In the genomic region with DNA sequence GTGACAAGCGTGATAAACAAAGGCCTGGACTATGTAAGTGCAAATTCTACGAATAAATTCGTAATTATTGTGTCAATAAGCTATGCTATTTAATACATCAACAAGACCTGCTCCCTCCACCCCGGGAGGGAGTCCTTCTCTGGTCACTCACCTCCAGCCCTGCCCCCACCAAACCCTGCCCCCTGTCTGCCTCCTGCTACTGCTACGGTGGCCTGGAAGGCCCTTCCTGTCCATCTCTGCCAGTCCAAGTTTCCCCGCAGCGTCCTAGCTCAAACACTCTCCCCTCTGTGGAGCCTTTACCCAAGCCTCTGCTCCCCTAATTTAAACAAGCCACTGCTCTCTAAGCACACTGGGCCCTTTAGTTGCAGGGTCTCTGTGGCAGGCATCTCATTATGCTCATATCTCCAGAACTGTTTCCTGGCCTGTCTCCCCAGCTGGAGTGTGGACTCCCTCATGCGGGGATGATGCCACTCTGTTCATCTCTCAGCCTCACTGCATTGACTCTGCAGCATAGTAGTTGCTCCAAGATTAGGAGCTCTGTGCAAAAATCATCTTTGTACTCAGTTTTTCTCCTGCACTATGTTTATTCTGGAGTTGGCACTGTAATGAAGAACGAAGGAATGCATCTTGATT, we compare ENCODE assay signal across 25 cellular contexts.
DNase-seq lines count a peak whose midpoint lies in the region; ATAC-seq, FAIRE-seq and TF ChIP-seq lines count a peak whose summit lies in the region.
"Had no signal": no experiment of that assay in that cellular context is flagged by ENCODE, and none has a peak within 500 bp of the region (broad histone marks: within the 10 kb centered on the region; RNA-seq: fewer than 3 reads in every experiment).

No MANE protein-coding gene starts in this region.

- no peak overlapping the region for H3K4me3 ChIP-seq in H1 (ENCODE audit: extremely low read depth in 1 of 4, insufficient read depth in 2 of 4, low read depth in 3 of 4, low read length in 4 of 4)
- no peak overlapping the region for H3K4me3 ChIP-seq in mesendoderm (ENCODE audit: low read length)
- H3K4me3 ChIP-seq: thyroid gland had no signal

- H2BK5ac ChIP-seq in H1 (ENCODE audit: low read depth, low read length) (no peak overlapping the region), mesendoderm (ENCODE audit: low read length) (no peak overlapping the region)

- WGBS in H1 (ENCODE audit: extremely low coverage in 1 of 2, insufficient coverage in 1 of 2, insufficient read length in 1 of 2, insufficient replicate concordance in 2 of 2, low coverage in 1 of 2, low lambda C conversion rate in 2 of 2, missing lambda C conversion rate in 1 of 2), 2 experiments: 86% methylated on average over 9 of the region's 9 CpGs; no CpG with 5 or more reads in 1 of the 2 experiments
- WGBS in mesendoderm (ENCODE audit: extremely low coverage, insufficient coverage, low lambda C conversion rate): no CpG with 5 or more reads among the region's 9 CpGs

- no peak overlapping the region for H2BK120ac ChIP-seq in H1 (replicated peaks; ENCODE audit: low read depth, low read length)
- no peak overlapping the region for H2BK120ac ChIP-seq in mesendoderm (ENCODE audit: low read depth, low read length)

- no peak overlapping the region for H3K14ac ChIP-seq in H1 (ENCODE audit: insufficient read length)

- H2AK5ac ChIP-seq in H1 (ENCODE audit: low read depth, low read length) (no peak overlapping the region), mesendoderm (ENCODE audit: low read length) (no peak overlapping the region)

- H3K4me1 ChIP-seq in H1 (replicated peaks in 1 of 4; ENCODE audit: control insufficient read depth in 3 of 4, insufficient read depth in 4 of 4, low read length in 3 of 4): peaks cover 2 to 15% (median 8%) of the 10 kb centered on the region in 4 experiments; a peak in 5 of 7 replicates
- H3K4me1 ChIP-seq in mesendoderm (ENCODE audit: control insufficient read depth, low read depth, low read length): no peaks in the 10 kb centered on the region
- H3K4me1 ChIP-seq: Caco-2, thyroid gland had no signal

- no peak for TF ChIP-seq CTCF in H1 (IDR thresholded peaks at IDR 0.05; ENCODE audit: control extremely low read depth in 1 of 3, insufficient read depth in 1 of 3, low read depth in 1 of 3, low read length in 3 of 3)
- no peak for TF ChIP-seq CTCF in chondrocyte (IDR thresholded peaks at IDR 0.05)

- no peaks in the 10 kb centered on the region for H3K79me1 ChIP-seq in H1 (ENCODE audit: low read depth, low read length)
- no peaks in the 10 kb centered on the region for H3K79me1 ChIP-seq in mesendoderm (ENCODE audit: low read length)

- no peak overlapping the region for H3K56ac ChIP-seq in H1 (replicated peaks; ENCODE audit: insufficient read length, low read depth, low read length)
- H3K56ac ChIP-seq in mesendoderm (ENCODE audit: low read length): no peak overlapping the region

- TF ChIP-seq RAD21 in H1 (IDR thresholded peaks at IDR 0.05 in 1 of 2, conservative IDR thresholded peaks at IDR 0.05 in 1 of 2; ENCODE audit: low read depth in 2 of 2, low read length in 2 of 2): no peak

- TF ChIP-seq EP300 in H1 (IDR thresholded peaks at IDR 0.05; ENCODE audit: borderline replicate concordance in 1 of 2, low read depth in 2 of 2, low read length in 2 of 2): no peak

- H4K20me1 ChIP-seq in H1 (replicated peaks in 1 of 2; ENCODE audit: control insufficient read depth in 1 of 2, insufficient read depth in 2 of 2, low read length in 2 of 2): no peaks in the 10 kb centered on the region

- POLR2A ChIA-PET in H1 (lab: Charles Lee; ENCODE audit: partially characterized antibody): no interaction called here

- H3K23ac ChIP-seq in H1 (ENCODE audit: insufficient read length) (no peak overlapping the region), mesendoderm (ENCODE audit: low read length) (no peak overlapping the region)

- no peaks in the 10 kb centered on the region for H3K4me1 Mint-ChIP-seq in activated naive CD8-positive, alpha-beta T cell treated with anti-CD3 and anti-CD28 coated beads, Interleukin-2, amount 50 U/mL, for 24 hours
- no peaks in the 10 kb centered on the region for H3K4me1 Mint-ChIP-seq in activated naive CD8-positive, alpha-beta T cell treated with anti-CD3 and anti-CD28 coated beads for 36 hours
- H3K4me1 Mint-ChIP-seq in chondrocyte (ENCODE audit: low read depth): no peaks in the 10 kb centered on the region
- H3K4me1 Mint-ChIP-seq: activated naive CD8-positive, alpha-beta T cell treated with anti-CD3 and anti-CD28 coated beads, Interleukin-2, amount 10 ng/mL, durations not matched to agents 7 days and 5 days; mesothelial cell of epicardium; natural killer cell; stimulated activated memory B cell treated with anti-CD40 and anti-IgM and Interleukin-4, amounts not matched to agents 10 μg/mL and 1 μg/mL and 100 μg/mL, for 72 hours had no signal

- H3K4me2 ChIP-seq in H1 (ENCODE audit: insufficient read depth in 1 of 2, low read depth in 2 of 2, low read length in 2 of 2): no peak overlapping the region
- H3K4me2 ChIP-seq in mesendoderm (ENCODE audit: low read length): no peak overlapping the region

- H3K9ac ChIP-seq in H1 (replicated peaks in 1 of 4; ENCODE audit: extremely low read depth in 1 of 4, low read depth in 3 of 4, low read length in 3 of 4): no peak overlapping the region
- no peak overlapping the region for H3K9ac ChIP-seq in mesendoderm (ENCODE audit: low read length)

- H3K23me2 ChIP-seq in H1 (ENCODE audit: low read depth, low read length): no peaks in the 10 kb centered on the region

- no peaks in the 10 kb centered on the region for H3K27me3 Mint-ChIP-seq in activated naive CD8-positive, alpha-beta T cell treated with anti-CD3 and anti-CD28 coated beads, Interleukin-2, amount 50 U/mL, for 24 hours
- H3K27me3 Mint-ChIP-seq in activated naive CD8-positive, alpha-beta T cell treated with anti-CD3 and anti-CD28 coated beads for 36 hours: peaks cover 5% of the 10 kb centered on the region
- no peaks in the 10 kb centered on the region for H3K27me3 Mint-ChIP-seq in chondrocyte (ENCODE audit: low read depth)

- no peak for FAIRE-seq in H1 (lab: Jason Lieb, UNC)
- FAIRE-seq: colon, endometrium had no signal

- H4K91ac ChIP-seq in H1 (replicated peaks; ENCODE audit: insufficient read length, low read length): no peak overlapping the region

- H3K9me3 Mint-ChIP-seq in activated naive CD8-positive, alpha-beta T cell treated with anti-CD3 and anti-CD28 coated beads, Interleukin-2, amount 50 U/mL, for 24 hours: no peaks in the 10 kb centered on the region
- H3K9me3 Mint-ChIP-seq in activated naive CD8-positive, alpha-beta T cell treated with anti-CD3 and anti-CD28 coated beads for 36 hours: no peaks in the 10 kb centered on the region
- no peaks in the 10 kb centered on the region for H3K9me3 Mint-ChIP-seq in chondrocyte (ENCODE audit: low read depth)
- H3K9me3 Mint-ChIP-seq: activated naive CD8-positive, alpha-beta T cell treated with anti-CD3 and anti-CD28 coated beads, Interleukin-2, amount 10 ng/mL, durations not matched to agents 7 days and 5 days; activated T-helper 2 cell treated with anti-CD3 and anti-CD28 coated beads, Interferon-gamma antibody, Interleukin-2, Interleukin-4, amounts not matched to agents 10 μg/mL and 5 μg/mL and 100 μg/mL, durations not matched to agents 14 hours and 24 hours and 36 hours; mesothelial cell of epicardium; natural killer cell; stimulated activated memory B cell treated with anti-CD40 and anti-IgM and Interleukin-4, amounts not matched to agents 10 μg/mL and 1 μg/mL and 100 μg/mL, for 72 hours had no signal

- H3K27ac Mint-ChIP-seq in activated naive CD8-positive, alpha-beta T cell treated with anti-CD3 and anti-CD28 coated beads, Interleukin-2, amount 50 U/mL, for 24 hours: peak overlapping the region; percentile 31
- no peak overlapping the region for H3K27ac Mint-ChIP-seq in activated naive CD8-positive, alpha-beta T cell treated with anti-CD3 and anti-CD28 coated beads for 36 hours
- H3K27ac Mint-ChIP-seq in chondrocyte (ENCODE audit: unreplicated experiment): no peak overlapping the region
- H3K27ac Mint-ChIP-seq: activated naive CD8-positive, alpha-beta T cell treated with anti-CD3 and anti-CD28 coated beads, Interleukin-2, amount 10 ng/mL, durations not matched to agents 7 days and 5 days; activated T-helper 2 cell treated with anti-CD3 and anti-CD28 coated beads, Interferon-gamma antibody, Interleukin-2, Interleukin-4, amounts not matched to agents 10 μg/mL and 5 μg/mL and 100 μg/mL, durations not matched to agents 14 hours and 24 hours and 36 hours; mesothelial cell of epicardium; natural killer cell; progenitor cell of endocrine pancreas; stimulated activated memory B cell treated with anti-CD40 and anti-IgM and Interleukin-4, amounts not matched to agents 10 μg/mL and 1 μg/mL and 100 μg/mL, for 72 hours had no signal

- no peaks in the 10 kb centered on the region for H3K27me3 ChIP-seq in H1 (replicated peaks in 1 of 4; ENCODE audit: control insufficient read depth in 3 of 4, extremely low read depth in 1 of 4, insufficient read depth in 3 of 4, low read length in 3 of 4)
- H3K27me3 ChIP-seq in mesendoderm (ENCODE audit: insufficient read depth, low read length, poor library complexity): no peaks in the 10 kb centered on the region
- H3K27me3 ChIP-seq: brain microvascular endothelial cell, thyroid gland had no signal

- no peak for TF ChIP-seq POLR2A in H1 (IDR thresholded peaks at IDR 0.05; ENCODE audit: control extremely low read depth in 1 of 2, low read depth in 2 of 2, low read length in 2 of 2)

- no peaks in the 10 kb centered on the region for H3K9me3 ChIP-seq in H1 (ENCODE audit: insufficient read depth in 2 of 2, low read depth in 1 of 2, low read length in 1 of 2)
- H3K9me3 ChIP-seq: Caco-2, thyroid gland had no signal

- no peaks in the 10 kb centered on the region for H3K36me3 Mint-ChIP-seq in activated naive CD8-positive, alpha-beta T cell treated with anti-CD3 and anti-CD28 coated beads, Interleukin-2, amount 50 U/mL, for 24 hours (ENCODE audit: low read depth)
- H3K36me3 Mint-ChIP-seq in activated naive CD8-positive, alpha-beta T cell treated with anti-CD3 and anti-CD28 coated beads for 36 hours: no peaks in the 10 kb centered on the region
- no peaks in the 10 kb centered on the region for H3K36me3 Mint-ChIP-seq in chondrocyte (ENCODE audit: low read depth)
- H3K36me3 Mint-ChIP-seq: activated naive CD8-positive, alpha-beta T cell treated with anti-CD3 and anti-CD28 coated beads, Interleukin-2, amount 10 ng/mL, durations not matched to agents 7 days and 5 days; mesothelial cell of epicardium; natural killer cell; stimulated activated memory B cell treated with anti-CD40 and anti-IgM and Interleukin-4, amounts not matched to agents 10 μg/mL and 1 μg/mL and 100 μg/mL, for 72 hours had no signal

- no peaks in the 10 kb centered on the region for H3K79me2 ChIP-seq in H1 (ENCODE audit: control insufficient read depth in 1 of 2, insufficient read depth in 2 of 2, low read length in 2 of 2)
- no peaks in the 10 kb centered on the region for H3K79me2 ChIP-seq in mesendoderm (ENCODE audit: control insufficient read depth, insufficient read depth, low read length)

- peak overlapping the region; percentile 16 for H3K4ac ChIP-seq in H1 (replicated peaks; ENCODE audit: insufficient read length, low read depth, low read length)
- H3K4ac ChIP-seq in mesendoderm (ENCODE audit: low read depth, low read length): no peak overlapping the region

- H2BK12ac ChIP-seq in H1 (ENCODE audit: low read depth, low read length): peak overlapping the region; percentile 41; the same call in 1 of the 2 replicates

- no peak overlapping the region for H2AFZ ChIP-seq in H1 (ENCODE audit: low read length)

- H3K27ac ChIP-seq in H1 (ENCODE audit: low read depth, low read length) (no peak overlapping the region), mesendoderm (ENCODE audit: low read depth, low read length) (no peak overlapping the region)
- H3K27ac ChIP-seq: brain microvascular endothelial cell, thyroid gland had no signal

- H3K4me3 Mint-ChIP-seq in activated naive CD8-positive, alpha-beta T cell treated with anti-CD3 and anti-CD28 coated beads, Interleukin-2, amount 50 U/mL, for 24 hours: no peak overlapping the region
- H3K4me3 Mint-ChIP-seq in activated naive CD8-positive, alpha-beta T cell treated with anti-CD3 and anti-CD28 coated beads for 36 hours: no peak overlapping the region
- H3K4me3 Mint-ChIP-seq in chondrocyte (ENCODE audit: unreplicated experiment): no peak overlapping the region
- H3K4me3 Mint-ChIP-seq: activated naive CD8-positive, alpha-beta T cell treated with anti-CD3 and anti-CD28 coated beads, Interleukin-2, amount 10 ng/mL, durations not matched to agents 7 days and 5 days; mesothelial cell of epicardium; natural killer cell; stimulated activated memory B cell treated with anti-CD40 and anti-IgM and Interleukin-4, amounts not matched to agents 10 μg/mL and 1 μg/mL and 100 μg/mL, for 72 hours had no signal

- H2BK20ac ChIP-seq in H1 (ENCODE audit: low read length): no peak overlapping the region

- H3K36me3 ChIP-seq in H1 (ENCODE audit: control insufficient read depth in 2 of 4, insufficient read depth in 4 of 4, low read length in 3 of 4) (no peaks in the 10 kb centered on the region), mesendoderm (ENCODE audit: control insufficient read depth, insufficient read depth, low read length) (no peaks in the 10 kb centered on the region)
- H3K36me3 ChIP-seq: brain microvascular endothelial cell, thyroid gland had no signal

- no peak for DNase-seq in activated naive CD8-positive, alpha-beta T cell treated with anti-CD3 and anti-CD28 coated beads, Interleukin-2, amount 50 U/mL, for 24 hours
- no peak for DNase-seq in activated naive CD8-positive, alpha-beta T cell treated with anti-CD3 and anti-CD28 coated beads for 36 hours
- DNase-seq in H1 (ENCODE audit: low read depth in 1 of 2, low spot score in 2 of 2) (peak in 1 of 2 experiments; percentile 50), mesendoderm (peak; percentile 18), ureter (ENCODE audit: low spot score) (peak; percentile 51), chondrocyte (ENCODE audit: low spot score) (no peak)
- DNase-seq: 8988T; activated CD4-positive, alpha-beta T cell treated with anti-CD3 and anti-CD28 coated beads, Interleukin-2, amount 50 U/mL, for 1 hour; activated naive CD8-positive, alpha-beta T cell treated with anti-CD3 and anti-CD28 coated beads, Interleukin-2, amount 10 ng/mL, durations not matched to agents 7 days and 5 days; brain microvascular endothelial cell; Caco-2; DND-41; natural killer cell; NCI-H1092; NCI-H2081 treated with DMSO at 0.1 percent for 48 hours; stimulated activated CD4-positive, alpha-beta T cell treated with anti-CD3 and anti-CD28 coated beads, Interleukin-2, amount 100 ng/mL, for 24 hours had no signal

- H3K18ac ChIP-seq in H1 (ENCODE audit: extremely low read depth, low read length): peak overlapping the region; percentile 72; the same call in 1 of the 2 replicates
- no peak overlapping the region for H3K18ac ChIP-seq in mesendoderm (ENCODE audit: low read length)

- H4K5ac ChIP-seq in H1 (ENCODE audit: insufficient read length, low read depth, low read length) (no peak overlapping the region), mesendoderm (ENCODE audit: low read length) (no peak overlapping the region)

- ATAC-seq in activated naive CD8-positive, alpha-beta T cell treated with anti-CD3 and anti-CD28 coated beads, Interleukin-2, amount 50 U/mL, for 24 hours: no peak
- no peak for ATAC-seq in GM21528 (IDR thresholded peaks at IDR 0.05; ENCODE audit: low FRiP score, unreplicated experiment)
- no peak for ATAC-seq in HG03565 (IDR thresholded peaks at IDR 0.05; ENCODE audit: unreplicated experiment)
- ATAC-seq: natural killer cell; stimulated activated memory B cell treated with anti-CD40 and anti-IgM and Interleukin-4, amounts not matched to agents 10 μg/mL and 1 μg/mL and 100 μg/mL, for 72 hours had no signal

- H2BK15ac ChIP-seq in H1 (ENCODE audit: low read length): no peak overlapping the region
- H2BK15ac ChIP-seq in mesendoderm (replicated peaks; ENCODE audit: low read depth): no peak overlapping the region

- CTCF ChIA-PET in H1 (lab: Charles Lee; ENCODE audit: partially characterized antibody): interaction anchor here (0.9 to 3.3 kb wide), 5 partner anchors 8 to 232 kb away, joined by 3 to 8 read pairs (median 4); no protein-coding TSS in a partner anchor

- H4K8ac ChIP-seq in H1 (ENCODE audit: extremely low read depth, insufficient read depth, low read length) (no peak overlapping the region; the same call in 1 of the 2 replicates), mesendoderm (ENCODE audit: low read depth, low read length) (no peak overlapping the region)

Comparison
In these comparisons a context has a peak if more than half of its experiments do, and no peak if none do; other contexts are left out.
1. DNase-seq: peak in mesendoderm (single experiment) and ureter (single experiment); none in activated naive CD8-positive, alpha-beta T cell treated with anti-CD3 and anti-CD28 coated beads, Interleukin-2, amount 50 U/mL, for 24 hours (single experiment), activated naive CD8-positive, alpha-beta T cell treated with anti-CD3 and anti-CD28 coated beads for 36 hours (single experiment) and chondrocyte (single experiment).